Comparison of ENCODE assay signal across 16 cellular contexts in the genomic region with DNA sequence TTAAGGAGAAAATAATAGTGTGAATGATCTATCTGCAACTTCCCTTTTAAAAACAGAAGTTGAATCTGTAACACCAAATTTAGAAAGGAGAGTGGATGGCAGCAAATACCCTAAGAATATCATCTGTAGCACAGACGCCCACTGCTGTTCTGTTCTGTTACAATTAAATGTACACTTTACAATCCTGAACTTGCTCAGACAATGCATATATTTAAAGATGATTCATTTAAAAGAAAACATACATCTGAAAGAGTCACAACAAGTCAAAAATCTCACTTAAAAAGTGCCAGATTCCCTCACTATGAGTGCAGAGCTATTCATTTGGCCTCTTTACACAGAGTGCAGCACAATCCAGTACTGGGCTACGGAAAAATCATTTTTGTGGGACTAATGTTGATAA. TPM values are rescaled to one million over a fixed set of nuclear protein-coding genes. Genes with fewer than 3 reads are reported as not detected.
DNase-seq lines count a peak whose midpoint lies in the region; ATAC-seq, FAIRE-seq and TF ChIP-seq lines count a peak whose summit lies in the region.
"Had no signal": no experiment of that assay in that cellular context is flagged by ENCODE, and none has a peak within 500 bp of the region (broad histone marks: within the 10 kb centered on the region; RNA-seq: fewer than 3 reads in every experiment).

No MANE protein-coding gene starts in this region.

- peak overlapping the region; percentile 7 to 79 (median 72) for H3K4me3 Mint-ChIP-seq in naive B cell

- peak; percentile 51 for ATAC-seq in HG03066 (IDR thresholded peaks at IDR 0.05; ENCODE audit: low read depth, unreplicated experiment)
- peak; percentile 75 for ATAC-seq in RWPE2 (ENCODE audit: low read depth)
- peak; percentile 22 to 43 for ATAC-seq in naive B cell (ENCODE audit: low read depth in 2 of 2)
- no peak for ATAC-seq in left lobe of liver

- peak; percentile 36 for TF ChIP-seq CTCF in RWPE2 (IDR thresholded peaks at IDR 0.05; ENCODE audit: poor library complexity, severe bottlenecking)

- TF ChIP-seq POLR2A in GM12892 (IDR thresholded peaks at IDR 0.05; ENCODE audit: low read depth, low read length): no peak

- H3K27ac ChIP-seq in RWPE2 (ENCODE audit: poor library complexity, severe bottlenecking): no peak overlapping the region
- H3K27ac ChIP-seq: colonic mucosa, parathyroid adenoma had no signal

- H3K9me3 Mint-ChIP-seq in naive B cell: peaks cover 0 to 2% (median 0%) of the 10 kb centered on the region in 7 donors

- peaks cover 0 to 5% of the 10 kb centered on the region in 2 donors for H3K36me3 Mint-ChIP-seq in naive B cell

- H3K27ac Mint-ChIP-seq in naive B cell: peak overlapping the region; percentile 51 to 89 (median 66)

- peak; percentile 82 for FAIRE-seq in GM12892 (lab: Jason Lieb, UNC)

- H3K9me3 ChIP-seq in RWPE2 (ENCODE audit: severe bottlenecking): no peaks in the 10 kb centered on the region
- H3K9me3 ChIP-seq: colonic mucosa had no signal

- H3K36me3 ChIP-seq in RWPE2 (ENCODE audit: low read depth): no peaks in the 10 kb centered on the region
- H3K36me3 ChIP-seq: colonic mucosa had no signal

- H3K27me3 Mint-ChIP-seq in naive B cell: no peaks in the 10 kb centered on the region

- H3K4me1 Mint-ChIP-seq in naive B cell: peaks cover 47 to 81% (median 79%) of the 10 kb centered on the region in 3 donors

- H3K4me1 ChIP-seq in RWPE2 (ENCODE audit: insufficient read depth, poor library complexity, severe bottlenecking): peaks cover 12% of the 10 kb centered on the region
- H3K4me1 ChIP-seq: colonic mucosa, parathyroid adenoma had no signal

- no peaks in the 10 kb centered on the region for H3K27me3 ChIP-seq in RWPE2 (ENCODE audit: insufficient read depth, poor library complexity, severe bottlenecking)
- H3K27me3 ChIP-seq: colonic mucosa had no signal

- no peak overlapping the region for H3K4me3 ChIP-seq in RWPE2 (ENCODE audit: severe bottlenecking)
- H3K4me3 ChIP-seq: colonic mucosa had no signal

- DNase-seq in GM12892 (ENCODE audit: insufficient read length) (no peak), RWPE2 (ENCODE audit: low spot score) (no peak), naive B cell (peak; percentile 53), dedifferentiated amniotic fluid mesenchymal stem cell (ENCODE audit: extremely low spot score) (no peak), left lobe of liver (ENCODE audit: low spot score) (no peak), DMS153 (lab: John Stamatoyannopoulos, UW) (no peak)
- DNase-seq in effector CD8-positive, alpha-beta T cell (lab: John Stamatoyannopoulos, UW): no peak
- DNase-seq: activated CD4-positive, CD25-positive, alpha-beta regulatory T cell; activated gamma-delta T cell treated with Interleukin-2 at 50 U/mL for 16 hours; colonic mucosa; H7; NCI-H146; stimulated activated CD4-positive, alpha-beta T cell treated with anti-CD3 and anti-CD28 coated beads, Interleukin-4, amount 100 ng/mL, for 1 hour; substantia nigra had no signal

RNA-seq across cellular contexts. Expression of gene SERTAD2, which starts 8.1 kb away (rescaled TPM):
- polyA plus RNA-seq in GM12892 (2012; ENCODE audit: missing spikeins): 21.0 TPM
- polyA plus RNA-seq in naive B cell (ENCODE audit: low read depth in 6 of 6): 10 to 100 TPM in 5 of 6 donors, 1 to 10 TPM in 1; 7.9 to 21.8 (median 13.2) TPM
- total RNA-seq in left lobe of liver: 13.8 TPM
